In genomic region chr19:19821366-19822147, GRCh38 we compare ENCODE assay signal across 8 cellular contexts. TPM values are rescaled to one million over a fixed set of nuclear protein-coding genes. Genes with fewer than 3 reads are reported as not detected.
DNase-seq lines count a peak whose midpoint lies in the region; ATAC-seq and TF ChIP-seq lines count a peak whose summit lies in the region.

ZNF506 (minus strand) TSS chr19:19821750; CDS start chr19:19821603, 147 bp downstream.

- H3K27me3 ChIP-seq in mammary epithelial cell (ENCODE audit: insufficient read depth, low read length): no peaks in the 10 kb centered on the region
- no peaks in the 10 kb centered on the region for H3K27me3 ChIP-seq in iPS-20b (ENCODE audit: insufficient read depth, low read length)
- H3K27me3 ChIP-seq in skeletal muscle tissue (ENCODE audit: control insufficient read depth in 3 of 3, insufficient read depth in 3 of 3, low read length in 3 of 3): no peaks in the 10 kb centered on the region

- peak within 1 kb of the TSS; percentile 90 for H3K4me3 ChIP-seq in WI38 (ENCODE audit: low read depth, low read length)
- H3K4me3 ChIP-seq in mammary epithelial cell (replicated peaks in 1 of 3; ENCODE audit: insufficient read depth in 1 of 3, low read depth in 2 of 3, low read length in 3 of 3): peak within 1 kb of the TSS; percentile 69 to 85 (median 83)
- peak within 1 kb of the TSS; percentile 84; the same call in 1 of the 2 replicates for H3K4me3 ChIP-seq in iPS-20b (ENCODE audit: low read length)
- H3K4me3 ChIP-seq in skeletal muscle tissue (ENCODE audit: low read length in 3 of 3): peak within 1 kb of the TSS; percentile 97 to 99 (median 99)

- peak within 1 kb of the TSS; percentile 94 for H2AFZ ChIP-seq in mammary epithelial cell (ENCODE audit: low read depth, low read length)

- TF ChIP-seq CTCF in WI38 (IDR thresholded peaks at IDR 0.05; ENCODE audit: low read depth, low read length) (no peak), mammary epithelial cell (conservative IDR thresholded peaks at IDR 0.05 in 1 of 2, IDR thresholded peaks at IDR 0.05 in 1 of 2; ENCODE audit: extremely low read depth in 1 of 2, insufficient read depth in 1 of 2, low read depth in 1 of 2, low read length in 2 of 2) (no peak)

- H3K27ac ChIP-seq in mammary epithelial cell (ENCODE audit: insufficient read depth, low read depth, low read length): peak within 1 kb of the TSS; percentile 38
- H3K27ac ChIP-seq in iPS-20b (ENCODE audit: low read length): no peak within 1 kb of the TSS
- H3K27ac ChIP-seq in skeletal muscle tissue (ENCODE audit: low read depth, low read length): peak within 1 kb of the TSS; percentile 98

- H3K4me1 ChIP-seq in mammary epithelial cell (ENCODE audit: insufficient read depth, low read length): no peaks in the 10 kb centered on the region
- no peaks in the 10 kb centered on the region for H3K4me1 ChIP-seq in iPS-20b (ENCODE audit: insufficient read depth, low read length)
- peaks cover 0 to 11% (median 2%) of the 10 kb centered on the region in 3 donors for H3K4me1 ChIP-seq in skeletal muscle tissue (ENCODE audit: control insufficient read depth in 3 of 3, insufficient read depth in 3 of 3, low read length in 3 of 3)

- CTCF ChIA-PET in mammary epithelial cell (lab: Charles Lee; ENCODE audit: low non-redundant PET): no interaction called here

- ATAC-seq in HG02884 (IDR thresholded peaks at IDR 0.05; ENCODE audit: unreplicated experiment): peak; percentile 77

- DNase-seq in NCI-H2081 (lab: John Stamatoyannopoulos, UW) (peak; percentile 96 to 98), mammary epithelial cell (peak; percentile 84), SIG-M5 (lab: John Stamatoyannopoulos, UW) (no peak)

- TSS peak; percentile 45 for BruUV-seq in mammary epithelial cell (replicated peaks; lab: Mats Ljungman, UMichigan)

- H3K4me2 ChIP-seq in mammary epithelial cell (ENCODE audit: insufficient read depth, low read depth, low read length): peak within 1 kb of the TSS; percentile 70

- TF ChIP-seq POLR2A in GM15510 (IDR thresholded peaks at IDR 0.05; ENCODE audit: borderline replicate concordance, extremely low read depth, insufficient read length): peak; percentile 70

- no peaks in the 10 kb centered on the region for H4K20me1 ChIP-seq in mammary epithelial cell (ENCODE audit: insufficient read depth, low read length)

- no peaks in the 10 kb centered on the region for H3K36me3 ChIP-seq in mammary epithelial cell (ENCODE audit: insufficient read depth, low read length)
- no peaks in the 10 kb centered on the region for H3K36me3 ChIP-seq in iPS-20b (ENCODE audit: insufficient read depth, low read depth, low read length)
- peaks cover 0 to 4% (median 2%) of the 10 kb centered on the region in 3 donors for H3K36me3 ChIP-seq in skeletal muscle tissue (ENCODE audit: control insufficient read depth in 3 of 3, insufficient read depth in 3 of 3, low read length in 3 of 3)

- dilution Hi-C loops in mammary epithelial cell (cut with HindIII; ENCODE audit: low sequenced_read_pairs): no loop called here

- 2% methylated on average over 17 of the region's 35 CpGs for WGBS in mammary epithelial cell (ENCODE audit: low coverage, missing lambda C conversion rate)

- H3K9ac ChIP-seq in mammary epithelial cell (ENCODE audit: insufficient read depth, low read length) (peak within 1 kb of the TSS; percentile 40), iPS-20b (ENCODE audit: low read depth, low read length) (peak within 1 kb of the TSS; percentile 79; the same call in 1 of the 2 replicates), skeletal muscle tissue (ENCODE audit: low read depth in 1 of 3, low read length in 3 of 3) (peak within 1 kb of the TSS; percentile 94 to 100 (median 98))

- peaks cover 16% of the 10 kb centered on the region for H3K79me2 ChIP-seq in mammary epithelial cell (ENCODE audit: insufficient read depth, low read length)

- intact Hi-C loops in mammary epithelial cell (cut with micrococcal nuclease): loop anchor here (1.0 to 5.0 kb wide), 3 partner anchors 45 to 89 kb away; partner anchors contain the start of genes ZNF14 and ZNF93

- H3K9me3 ChIP-seq in mammary epithelial cell (replicated peaks; ENCODE audit: insufficient read depth, low read length): peaks cover 29% of the 10 kb centered on the region
- peaks cover 44% of the 10 kb centered on the region for H3K9me3 ChIP-seq in iPS-20b (ENCODE audit: insufficient read depth, low read depth, low read length)
- H3K9me3 ChIP-seq in skeletal muscle tissue (ENCODE audit: control insufficient read depth in 3 of 3, low read length in 3 of 3): peaks cover 0 to 2% (median 0%) of the 10 kb centered on the region in 3 donors

- in situ Hi-C loops in mammary epithelial cell (cut with MboI; ENCODE audit: low sequenced_read_pairs in 2 of 2): no loop called here

RNA-seq across cellular contexts. Expression of gene ZNF506, which starts in this region (rescaled TPM):
- 10 to 100 TPM in 1 of 2 donors, 1 to 10 TPM in 1; 9.9 to 20.7 TPM for total RNA-seq in mammary epithelial cell
- polyA plus RNA-seq in mammary epithelial cell: 2.3 TPM
- polyA minus RNA-seq in mammary epithelial cell: 21.8 TPM
- total RNA-seq in skeletal muscle tissue: 20.9 TPM

Comparison
In these comparisons a context has a peak if more than half of its experiments do, and no peak if none do; other contexts are left out.
1. H3K9ac ChIP-seq: peak in every context shown above with its lines; median percentile 98 in skeletal muscle tissue; 79 in iPS-20b; 40 in mammary epithelial cell.